Comparison of ENCODE assay signal across 20 cellular contexts in the genomic region with DNA sequence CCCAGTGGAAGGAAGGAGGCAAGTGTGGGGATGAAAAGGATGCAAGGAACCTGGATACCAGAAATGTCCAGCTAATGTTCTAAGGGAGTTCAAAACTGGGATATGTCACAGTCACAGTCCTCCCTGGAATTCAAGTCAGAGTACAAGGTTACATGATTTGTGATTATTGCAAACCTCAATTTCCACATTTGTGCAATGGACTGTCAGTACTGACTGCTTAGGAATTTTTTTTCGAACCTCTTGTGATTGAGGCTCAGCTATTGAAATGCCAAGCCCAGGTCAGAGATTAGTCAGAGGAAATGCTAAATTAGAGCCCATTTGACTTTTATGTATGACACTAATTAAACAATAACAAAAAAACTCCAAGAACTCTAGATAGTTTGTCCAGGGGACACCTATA.
DNase-seq lines count a peak whose midpoint lies in the region; ATAC-seq and TF ChIP-seq lines count a peak whose summit lies in the region.
"Had no signal": no experiment of that assay in that cellular context is flagged by ENCODE, and none has a peak within 500 bp of the region (broad histone marks: within the 10 kb centered on the region; RNA-seq: fewer than 3 reads in every experiment).

No MANE protein-coding gene starts in this region.

- TF ChIP-seq CTCF in fibroblast of mammary gland (conservative IDR thresholded peaks at IDR 0.05; ENCODE audit: control insufficient read depth, insufficient read depth, low read depth, low read length), result no peak

- no peak for ATAC-seq in GM21717 (IDR thresholded peaks at IDR 0.05; ENCODE audit: unreplicated experiment)
- ATAC-seq: left colon had no signal

- peaks cover 31% of the 10 kb centered on the region for H3K4me1 ChIP-seq in adipocyte (ENCODE audit: control insufficient read depth, insufficient read depth, low read length)

- DNase-seq in A172 (ENCODE audit: low spot score) (peak; percentile 37), HCEC 1CT (peak; percentile 75), adipocyte (ENCODE audit: low read depth) (peak; percentile 59), fibroblast of mammary gland (ENCODE audit: low read depth) (peak; percentile 59), HPDE6-E6E7 (ENCODE audit: extremely low spot score) (no peak), NCI-H526 (lab: John Stamatoyannopoulos, UW) (no peak)
- DNase-seq in stimulated activated CD4-positive, alpha-beta T cell treated with anti-CD3 and anti-CD28 coated beads, Interleukin-4, amount 100 ng/mL, for 1 hour, result no peak
- DNase-seq: activated CD4-positive, alpha-beta T cell treated with anti-CD3 and anti-CD28 coated beads, Interleukin-2, amount 50 U/mL, for 1 hour; activated naive CD4-positive, alpha-beta T cell treated with Interleukin-2 at 50 U/mL for 16 hours; Calu3; GDM1; hypothalamus; left colon; NCI-H1105; NCI-H2107; NCI-H69 had no signal

- no peaks in the 10 kb centered on the region for H3K36me3 ChIP-seq in adipocyte (ENCODE audit: control insufficient read depth, insufficient read depth, low read length, severe bottlenecking)
- H3K36me3 ChIP-seq: cardiac muscle cell had no signal

- H3K9ac ChIP-seq in adipocyte (ENCODE audit: low read length), result no peak overlapping the region
- H3K9ac ChIP-seq: KMS-11 had no signal

- H3K9me3 ChIP-seq in adipocyte (ENCODE audit: control insufficient read depth, low read length), result no peaks in the 10 kb centered on the region

- no peaks in the 10 kb centered on the region for H3K27me3 ChIP-seq in adipocyte (replicated peaks; ENCODE audit: control insufficient read depth, insufficient read depth, low read length)
- H3K27me3 ChIP-seq: cardiac muscle cell had no signal

- H3K4me3 ChIP-seq in adipocyte (ENCODE audit: low read length) (no peak overlapping the region), fibroblast of mammary gland (ENCODE audit: control insufficient read depth, low read depth, low read length) (no peak overlapping the region)
- H3K4me3 ChIP-seq: cardiac muscle cell, SK-N-MC had no signal

Comparison
In these comparisons a context has a peak if more than half of its experiments do, and no peak if none do; other contexts are left out.
1. DNase-seq: peak in A172 (single experiment), HCEC 1CT (single experiment), adipocyte (single experiment) and fibroblast of mammary gland (single experiment); none in HPDE6-E6E7 (single experiment), stimulated activated CD4-positive, alpha-beta T cell treated with anti-CD3 and anti-CD28 coated beads, Interleukin-4, amount 100 ng/mL, for 1 hour (single experiment) and NCI-H526 (0 of 2).